ENCODE assay signal across 23 cellular contexts in genomic region chr3:16807441-16807840, GRCh38.
A peak's percentile ranks its signal among the peaks of the same experiment; 100 is the strongest.
DNase-seq lines count a peak whose midpoint lies in the region; ATAC-seq and TF ChIP-seq lines count a peak whose summit lies in the region.
"Had no signal": no experiment of that assay in that cellular context is flagged by ENCODE, and none has a peak within 500 bp of the region (broad histone marks: within the 10 kb centered on the region; RNA-seq: fewer than 3 reads in every experiment).

No MANE protein-coding gene starts in this region.

- no peak overlapping the region for H3K4me3 Mint-ChIP-seq in T-helper 17 cell
- H3K4me3 Mint-ChIP-seq: activated naive CD8-positive, alpha-beta T cell treated with anti-CD3 and anti-CD28 coated beads for 36 hours; stimulated activated memory B cell treated with anti-CD40 and anti-IgM and Interleukin-4, amounts not matched to agents 10 μg/mL and 1 μg/mL and 100 μg/mL, for 72 hours had no signal

- H3K27me3 Mint-ChIP-seq in T-helper 17 cell = peaks cover 5% of the 10 kb centered on the region
- H3K27me3 Mint-ChIP-seq: activated naive CD8-positive, alpha-beta T cell treated with anti-CD3 and anti-CD28 coated beads for 36 hours; stimulated activated memory B cell treated with anti-CD40 and anti-IgM and Interleukin-4, amounts not matched to agents 10 μg/mL and 1 μg/mL and 100 μg/mL, for 72 hours had no signal

- WGBS in suprapubic skin = 60% methylated on average over 5 of the region's 5 CpGs

- H3K36me3 Mint-ChIP-seq in T-helper 17 cell (ENCODE audit: low read depth) = no peaks in the 10 kb centered on the region
- H3K36me3 Mint-ChIP-seq: activated naive CD8-positive, alpha-beta T cell treated with anti-CD3 and anti-CD28 coated beads for 36 hours; stimulated activated memory B cell treated with anti-CD40 and anti-IgM and Interleukin-4, amounts not matched to agents 10 μg/mL and 1 μg/mL and 100 μg/mL, for 72 hours had no signal

- no peaks in the 10 kb centered on the region for H3K36me3 ChIP-seq in suprapubic skin
- H3K36me3 ChIP-seq: neutrophil, tibial nerve had no signal

- no peak for ATAC-seq in T-helper 17 cell
- ATAC-seq: activated CD4-positive, CD25-positive, alpha-beta regulatory T cell treated with anti-CD3 and anti-CD28 coated beads, Interleukin-2, amount 50 U/mL, for 24 hours; body of pancreas; K562; SK-N-SH treated with all-trans-retinoic acid at 6 μM for 48 hours; stimulated activated memory B cell treated with anti-CD40 and anti-IgM and Interleukin-4, amounts not matched to agents 10 μg/mL and 1 μg/mL and 100 μg/mL, for 72 hours had no signal

- TF ChIP-seq EP300 in suprapubic skin (IDR thresholded peaks at IDR 0.05) = no peak

- H3K4me1 Mint-ChIP-seq in T-helper 17 cell = peaks cover 20% of the 10 kb centered on the region

- no peaks in the 10 kb centered on the region for H3K9me3 ChIP-seq in suprapubic skin
- H3K9me3 ChIP-seq in T-helper 17 cell (ENCODE audit: control insufficient read depth, low read length, poor library complexity, severe bottlenecking) = no peaks in the 10 kb centered on the region
- H3K9me3 ChIP-seq: body of pancreas, neutrophil, tibial nerve had no signal

- H3K4me1 ChIP-seq in suprapubic skin = no peaks in the 10 kb centered on the region
- H3K4me1 ChIP-seq: body of pancreas, tibial nerve had no signal

- DNase-seq in DMS 273 (lab: John Stamatoyannopoulos, UW; ENCODE audit: unreplicated experiment) (peak; percentile 32), DMS 273 treated with DMSO at 0.1 percent for 48 hours (lab: John Stamatoyannopoulos, UW) (no peak), NCI-H226 (peak; percentile 82), fibroblast of the conjunctiva (ENCODE audit: low read depth) (peak; percentile 70), suprapubic skin (ENCODE audit: low spot score in 2 of 2) (no peak), NCI-H187 treated with DMSO at 0.1 percent for 48 hours (lab: John Stamatoyannopoulos, UW) (no peak), T-helper 17 cell (no peak)
- no peak for DNase-seq in activated CD4-positive, alpha-beta T cell treated with anti-CD3 and anti-CD28 coated beads for 1 hour
- DNase-seq: activated CD8-positive, alpha-beta memory T cell treated with anti-CD3 and anti-CD28 coated beads for 24 hours; activated naive CD8-positive, alpha-beta T cell treated with anti-CD3 and anti-CD28 coated beads for 36 hours; body of pancreas; cortex of kidney; DMS153; NCI-H345; T-helper 9 cell had no signal

- no peaks in the 10 kb centered on the region for H3K27me3 ChIP-seq in suprapubic skin
- H3K27me3 ChIP-seq: body of pancreas, tibial nerve had no signal

- H3K4me3 ChIP-seq in suprapubic skin = no peak overlapping the region
- H3K4me3 ChIP-seq: body of pancreas, K562, tibial nerve had no signal

- TF ChIP-seq POLR2A in suprapubic skin (IDR thresholded peaks at IDR 0.05) = no peak

- peak overlapping the region; percentile 46 for H3K27ac ChIP-seq in suprapubic skin
- H3K27ac ChIP-seq: 22Rv1, body of pancreas, C4-2B, neutrophil, tibial nerve had no signal

- no peak overlapping the region for H3K27ac Mint-ChIP-seq in T-helper 17 cell
- H3K27ac Mint-ChIP-seq: activated naive CD8-positive, alpha-beta T cell treated with anti-CD3 and anti-CD28 coated beads for 36 hours; stimulated activated memory B cell treated with anti-CD40 and anti-IgM and Interleukin-4, amounts not matched to agents 10 μg/mL and 1 μg/mL and 100 μg/mL, for 72 hours had no signal

- TF ChIP-seq CTCF in suprapubic skin (IDR thresholded peaks at IDR 0.05) = no peak

Comparison
In these comparisons a context has a peak if more than half of its experiments do, and no peak if none do; other contexts are left out.
1. DNase-seq: peak in DMS 273 (single experiment), NCI-H226 (single experiment) and fibroblast of the conjunctiva (single experiment); none in DMS 273 treated with DMSO at 0.1 percent for 48 hours (single experiment), suprapubic skin (0 of 2), activated CD4-positive, alpha-beta T cell treated with anti-CD3 and anti-CD28 coated beads for 1 hour (single experiment), NCI-H187 treated with DMSO at 0.1 percent for 48 hours (single experiment) and T-helper 17 cell (0 of 3).